Comparison of ENCODE assay signal across 10 cellular contexts in the genomic region with DNA sequence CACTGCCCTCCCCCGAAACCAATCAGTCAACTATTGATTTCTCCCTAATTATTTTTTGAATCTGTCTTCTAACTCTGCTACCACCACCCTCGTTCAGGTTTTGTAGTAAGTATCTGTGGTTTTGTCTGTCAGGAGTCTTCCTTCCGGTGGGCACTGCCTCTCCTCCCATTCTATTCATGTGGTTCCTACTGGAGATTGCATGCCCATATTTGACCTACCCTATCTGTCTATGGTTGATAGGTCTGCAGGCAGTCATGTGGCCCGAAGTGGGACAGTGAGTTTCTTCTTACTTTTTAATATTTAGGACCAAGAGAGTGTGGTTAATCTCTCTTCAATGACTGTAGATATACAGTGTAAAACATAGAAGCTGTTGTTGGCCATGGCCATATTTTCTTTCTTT. TPM values are rescaled to one million over a fixed set of nuclear protein-coding genes. Genes with fewer than 3 reads are reported as not detected.
DNase-seq lines count a peak whose midpoint lies in the region; ATAC-seq lines count a peak whose summit lies in the region.
"Had no signal": no experiment of that assay in that cellular context is flagged by ENCODE, and none has a peak within 500 bp of the region (broad histone marks: within the 10 kb centered on the region; RNA-seq: fewer than 3 reads in every experiment).

No MANE protein-coding gene starts in this region.

- H3K9me3 Mint-ChIP-seq in activated naive CD4-positive, alpha-beta T cell treated with anti-CD3 and anti-CD28 coated beads for 36 hours = no peaks in the 10 kb centered on the region
- H3K9me3 Mint-ChIP-seq in activated CD8-positive, alpha-beta T cell treated with anti-CD3 and anti-CD28 coated beads, Interleukin-2, amount 10 ng/mL, durations not matched to agents 7 days and 5 days (ENCODE audit: insufficient read depth) = no peaks in the 10 kb centered on the region
- H3K9me3 Mint-ChIP-seq in stimulated activated effector memory CD8-positive, alpha-beta T cell treated with anti-CD3 and anti-CD28 coated beads, Interleukin-12 subunit alpha, Interleukin-12 subunit beta, amount 100 ng/mL, for 72 hours = no peaks in the 10 kb centered on the region

- POLR2A ChIA-PET in activated CD8-positive, alpha-beta T cell treated with anti-CD3 and anti-CD28 coated beads, Interleukin-2, amount 10 ng/mL, durations not matched to agents 7 days and 5 days (lab: Charles Lee) = no interaction called here

- H3K36me3 Mint-ChIP-seq in activated naive CD4-positive, alpha-beta T cell treated with anti-CD3 and anti-CD28 coated beads for 36 hours (ENCODE audit: low read depth) = no peaks in the 10 kb centered on the region
- H3K36me3 Mint-ChIP-seq in activated CD8-positive, alpha-beta T cell treated with anti-CD3 and anti-CD28 coated beads, Interleukin-2, amount 10 ng/mL, durations not matched to agents 7 days and 5 days (ENCODE audit: low read depth) = peaks cover 9% of the 10 kb centered on the region
- H3K36me3 Mint-ChIP-seq in stimulated activated effector memory CD8-positive, alpha-beta T cell treated with anti-CD3 and anti-CD28 coated beads, Interleukin-12 subunit alpha, Interleukin-12 subunit beta, amount 100 ng/mL, for 72 hours = no peaks in the 10 kb centered on the region

- CTCF ChIA-PET in activated naive CD4-positive, alpha-beta T cell treated with anti-CD3 and anti-CD28 coated beads for 36 hours (lab: Charles Lee) = no interaction called here
- CTCF ChIA-PET in activated CD8-positive, alpha-beta T cell treated with anti-CD3 and anti-CD28 coated beads, Interleukin-2, amount 10 ng/mL, durations not matched to agents 7 days and 5 days (lab: Charles Lee) = no interaction called here

- H3K27ac Mint-ChIP-seq in activated naive CD4-positive, alpha-beta T cell treated with anti-CD3 and anti-CD28 coated beads for 36 hours = no peak overlapping the region
- peak overlapping the region; percentile 67 for H3K27ac Mint-ChIP-seq in activated CD8-positive, alpha-beta T cell treated with anti-CD3 and anti-CD28 coated beads, Interleukin-2, amount 10 ng/mL, durations not matched to agents 7 days and 5 days
- H3K27ac Mint-ChIP-seq in stimulated activated effector memory CD8-positive, alpha-beta T cell treated with anti-CD3 and anti-CD28 coated beads, Interleukin-12 subunit alpha, Interleukin-12 subunit beta, amount 100 ng/mL, for 72 hours = peak overlapping the region; percentile 32

- peaks cover 20% of the 10 kb centered on the region for H3K4me1 Mint-ChIP-seq in activated naive CD4-positive, alpha-beta T cell treated with anti-CD3 and anti-CD28 coated beads for 36 hours (ENCODE audit: low read depth)
- peaks cover 28% of the 10 kb centered on the region for H3K4me1 Mint-ChIP-seq in activated CD8-positive, alpha-beta T cell treated with anti-CD3 and anti-CD28 coated beads, Interleukin-2, amount 10 ng/mL, durations not matched to agents 7 days and 5 days (ENCODE audit: low read depth)
- H3K4me1 Mint-ChIP-seq in stimulated activated effector memory CD8-positive, alpha-beta T cell treated with anti-CD3 and anti-CD28 coated beads, Interleukin-12 subunit alpha, Interleukin-12 subunit beta, amount 100 ng/mL, for 72 hours = peaks cover 8% of the 10 kb centered on the region

- DNase-seq in activated naive CD4-positive, alpha-beta T cell treated with anti-CD3 and anti-CD28 coated beads for 36 hours = peak; percentile 57
- DNase-seq in activated naive CD4-positive, alpha-beta T cell treated with anti-CD3 and anti-CD28 coated beads, Interleukin-2, amount 50 U/mL, for 16 hours = no peak
- DNase-seq in MV-4-11 (lab: John Stamatoyannopoulos, UW) (peak; percentile 71), NCI-H1105 (lab: John Stamatoyannopoulos, UW) (no peak)
- peak; percentile 77 for DNase-seq in activated CD8-positive, alpha-beta T cell treated with anti-CD3 and anti-CD28 coated beads, Interleukin-2, amount 10 ng/mL, durations not matched to agents 7 days and 5 days
- no peak for DNase-seq in stimulated activated effector memory CD8-positive, alpha-beta T cell treated with anti-CD3 and anti-CD28 coated beads, Interleukin-12 subunit alpha, Interleukin-12 subunit beta, amount 100 ng/mL, for 72 hours (ENCODE audit: low spot score in 2 of 2)
- DNase-seq: NCI-H1092, nucleus accumbens had no signal

- H3K27me3 Mint-ChIP-seq in activated naive CD4-positive, alpha-beta T cell treated with anti-CD3 and anti-CD28 coated beads for 36 hours (ENCODE audit: low read depth) = peaks cover 4% of the 10 kb centered on the region
- H3K27me3 Mint-ChIP-seq in activated CD8-positive, alpha-beta T cell treated with anti-CD3 and anti-CD28 coated beads, Interleukin-2, amount 10 ng/mL, durations not matched to agents 7 days and 5 days (ENCODE audit: low read depth) = peaks cover 43% of the 10 kb centered on the region

- H3K4me3 Mint-ChIP-seq in activated naive CD4-positive, alpha-beta T cell treated with anti-CD3 and anti-CD28 coated beads for 36 hours = peak overlapping the region; percentile 41
- peak overlapping the region; percentile 62 for H3K4me3 Mint-ChIP-seq in activated CD8-positive, alpha-beta T cell treated with anti-CD3 and anti-CD28 coated beads, Interleukin-2, amount 10 ng/mL, durations not matched to agents 7 days and 5 days
- peak overlapping the region; percentile 43 for H3K4me3 Mint-ChIP-seq in stimulated activated effector memory CD8-positive, alpha-beta T cell treated with anti-CD3 and anti-CD28 coated beads, Interleukin-12 subunit alpha, Interleukin-12 subunit beta, amount 100 ng/mL, for 72 hours

- peak; percentile 100 for ATAC-seq in activated CD8-positive, alpha-beta T cell treated with anti-CD3 and anti-CD28 coated beads, Interleukin-2, amount 10 ng/mL, durations not matched to agents 7 days and 5 days
- ATAC-seq in stimulated activated effector memory CD8-positive, alpha-beta T cell treated with anti-CD3 and anti-CD28 coated beads, Interleukin-12 subunit alpha, Interleukin-12 subunit beta, amount 100 ng/mL, for 72 hours = peak; percentile 87
- ATAC-seq in GM21529 (IDR thresholded peaks at IDR 0.05; ENCODE audit: unreplicated experiment) = no peak
- no peak for ATAC-seq in HG02623 (IDR thresholded peaks at IDR 0.05; ENCODE audit: unreplicated experiment)

- intact Hi-C loops in activated naive CD4-positive, alpha-beta T cell treated with anti-CD3 and anti-CD28 coated beads for 36 hours (cut with micrococcal nuclease) = no loop called here

RNA-seq across cellular contexts. Expression of a gene that starts 17.8 kb away (rescaled TPM):
- total RNA-seq in activated naive CD4-positive, alpha-beta T cell treated with anti-CD3 and anti-CD28 coated beads for 36 hours = 10 to 100 TPM; 21.7 to 22.1 TPM
- total RNA-seq in activated CD8-positive, alpha-beta T cell treated with anti-CD3 and anti-CD28 coated beads, Interleukin-2, amount 10 ng/mL, durations not matched to agents 7 days and 5 days = 10 to 100 TPM; 25.7 to 27.9 TPM

RNA-seq across cellular contexts. Expression of a gene that starts 35.1 kb away (rescaled TPM):
- 10 to 100 TPM; 19.1 to 20.2 TPM for total RNA-seq in activated naive CD4-positive, alpha-beta T cell treated with anti-CD3 and anti-CD28 coated beads for 36 hours
- 10 to 100 TPM in 1 of 2 experiments, 1 to 10 TPM in 1; 9.2 to 10.4 TPM for total RNA-seq in activated CD8-positive, alpha-beta T cell treated with anti-CD3 and anti-CD28 coated beads, Interleukin-2, amount 10 ng/mL, durations not matched to agents 7 days and 5 days

Comparison
In these comparisons a context has a peak if more than half of its experiments do, and no peak if none do; other contexts are left out.
1. DNase-seq: peak in activated naive CD4-positive, alpha-beta T cell treated with anti-CD3 and anti-CD28 coated beads for 36 hours (single experiment), MV-4-11 (single experiment) and activated CD8-positive, alpha-beta T cell treated with anti-CD3 and anti-CD28 coated beads, Interleukin-2, amount 10 ng/mL, durations not matched to agents 7 days and 5 days (single experiment); none in activated naive CD4-positive, alpha-beta T cell treated with anti-CD3 and anti-CD28 coated beads, Interleukin-2, amount 50 U/mL, for 16 hours (single experiment), stimulated activated effector memory CD8-positive, alpha-beta T cell treated with anti-CD3 and anti-CD28 coated beads, Interleukin-12 subunit alpha, Interleukin-12 subunit beta, amount 100 ng/mL, for 72 hours (0 of 2) and NCI-H1105 (single experiment).
2. ATAC-seq: peak in activated CD8-positive, alpha-beta T cell treated with anti-CD3 and anti-CD28 coated beads, Interleukin-2, amount 10 ng/mL, durations not matched to agents 7 days and 5 days (single experiment) and stimulated activated effector memory CD8-positive, alpha-beta T cell treated with anti-CD3 and anti-CD28 coated beads, Interleukin-12 subunit alpha, Interleukin-12 subunit beta, amount 100 ng/mL, for 72 hours (single experiment); none in GM21529 (single experiment) and HG02623 (single experiment).
3. Peak in every context shown above with its lines, with median percentiles within 50 percentile points of each other: H3K4me3 Mint-ChIP-seq.